10 cellular contexts compared by ENCODE assay signal in genomic region chr18:58970943-58971799, GRCh38.
DNase-seq lines count a peak whose midpoint lies in the region; ATAC-seq lines count a peak whose summit lies in the region.
"Had no signal": no experiment of that assay in that cellular context is flagged by ENCODE, and none has a peak within 500 bp of the region (broad histone marks: within the 10 kb centered on the region; RNA-seq: fewer than 3 reads in every experiment).

No MANE protein-coding gene starts in this region.

- no peaks in the 10 kb centered on the region for H3K27me3 Mint-ChIP-seq in central memory CD8-positive, alpha-beta T cell

- H3K4me3 Mint-ChIP-seq in central memory CD8-positive, alpha-beta T cell, result no peak overlapping the region

- H2AFZ ChIP-seq in GM23248, result no peak overlapping the region

- H3K9ac ChIP-seq in GM23248, result no peak overlapping the region

- H3K36me3 Mint-ChIP-seq in central memory CD8-positive, alpha-beta T cell (ENCODE audit: insufficient read depth), result peaks cover 8% of the 10 kb centered on the region

- no peaks in the 10 kb centered on the region for H3F3A ChIP-seq in GM23248 (ENCODE audit: insufficient read depth)

- no peak overlapping the region for H3K27ac ChIP-seq in SJCRH30
- no peak overlapping the region for H3K27ac ChIP-seq in GM23248
- H3K27ac ChIP-seq: HL-60 had no signal

- H3K4me1 ChIP-seq in SJCRH30 (peaks cover 13% of the 10 kb centered on the region), GM23248 (ENCODE audit: insufficient read depth) (no peaks in the 10 kb centered on the region)

- peak; percentile 66 for ATAC-seq in GM18508 (IDR thresholded peaks at IDR 0.05; ENCODE audit: insufficient read depth, unreplicated experiment)
- ATAC-seq in GM21529 (IDR thresholded peaks at IDR 0.05; ENCODE audit: unreplicated experiment), result peak; percentile 79
- peak; percentile 79 for ATAC-seq in HG03175 (IDR thresholded peaks at IDR 0.05; ENCODE audit: unreplicated experiment)
- peak; percentile 84 for ATAC-seq in central memory CD8-positive, alpha-beta T cell (replicated peaks; ENCODE audit: extremely low read depth, poor library complexity, severe bottlenecking)

- no peak for DNase-seq in central memory CD8-positive, alpha-beta T cell (ENCODE audit: low spot score in 2 of 2)
- DNase-seq in occipital lobe (lab: John Stamatoyannopoulos, UW) (no peak), SJCRH30 (no peak), GM23248 (no peak)
- DNase-seq in NK-92 treated with Interleukin-12 subunit alpha and Interleukin-12 subunit beta, amount 100 ng/mL, for 24 hours (lab: John Stamatoyannopoulos, UW), result no peak
- DNase-seq: NCI-H2081 had no signal

- H3K4me1 Mint-ChIP-seq in central memory CD8-positive, alpha-beta T cell, result peaks cover 6% of the 10 kb centered on the region

- in situ Hi-C loops in GM23248 (cut with MboI), result no loop called here

- H3K4me2 ChIP-seq in GM23248 (ENCODE audit: unreplicated experiment), result no peak overlapping the region

- H3K27ac Mint-ChIP-seq in central memory CD8-positive, alpha-beta T cell (ENCODE audit: low read depth), result peak overlapping the region; percentile 63

- H4K20me1 ChIP-seq in GM23248 (ENCODE audit: insufficient read depth), result no peaks in the 10 kb centered on the region

- H3K36me3 ChIP-seq in SJCRH30 (no peaks in the 10 kb centered on the region; the same call in 1 of the 2 replicates), GM23248 (ENCODE audit: low read depth) (no peaks in the 10 kb centered on the region)

- H3K79me2 ChIP-seq in GM23248 (ENCODE audit: insufficient read depth), result peaks cover 10% of the 10 kb centered on the region; the same call in 1 of the 2 replicates

- H3K27me3 ChIP-seq in SJCRH30 (no peaks in the 10 kb centered on the region), GM23248 (replicated peaks; ENCODE audit: insufficient read depth) (no peaks in the 10 kb centered on the region)

- WGBS in GM23248 (ENCODE audit: low coverage in 1 of 2, low lambda C conversion rate in 2 of 2, missing lambda C conversion rate in 2 of 2), 2 experiments, result 78 to 79% methylated on average over 14 of the region's 14 CpGs

- no peaks in the 10 kb centered on the region for H3K9me3 ChIP-seq in SJCRH30 (replicated peaks)
- H3K9me3 ChIP-seq in GM23248 (ENCODE audit: low read depth), result no peaks in the 10 kb centered on the region

- no peak overlapping the region for H3K4me3 ChIP-seq in SJCRH30
- H3K4me3 ChIP-seq in GM23248, result no peak overlapping the region

- H3K9me3 Mint-ChIP-seq in central memory CD8-positive, alpha-beta T cell, result no peaks in the 10 kb centered on the region

- no peaks in the 10 kb centered on the region for H3K9me2 ChIP-seq in GM23248 (ENCODE audit: insufficient read depth)
